Comparison of ENCODE assay signal across 9 cellular contexts in genomic region chr11:102157219-102157618, GRCh38. TPM values are rescaled to one million over a fixed set of nuclear protein-coding genes. Genes with fewer than 3 reads are reported as not detected.
DNase-seq lines count a peak whose midpoint lies in the region; ATAC-seq, FAIRE-seq and TF ChIP-seq lines count a peak whose summit lies in the region.
"Had no signal": no experiment of that assay in that cellular context is flagged by ENCODE, and none has a peak within 500 bp of the region (broad histone marks: within the 10 kb centered on the region; RNA-seq: fewer than 3 reads in every experiment).

No MANE protein-coding gene starts in this region.

- peak; percentile 77 for FAIRE-seq in HTR-8/SVneo (lab: Jason Lieb, UNC)

- no peak overlapping the region for H3K4me3 Mint-ChIP-seq in MCF 10A (ENCODE audit: unreplicated experiment)
- no peak overlapping the region for H3K4me3 Mint-ChIP-seq in naive thymus-derived CD4-positive, alpha-beta T cell

- no peak for ATAC-seq in naive thymus-derived CD4-positive, alpha-beta T cell
- no peak for ATAC-seq in GM21737 (IDR thresholded peaks at IDR 0.05; ENCODE audit: unreplicated experiment)

- H3K4me3 ChIP-seq in naive thymus-derived CD4-positive, alpha-beta T cell (ENCODE audit: low read length), result no peak overlapping the region

- H3K36me3 Mint-ChIP-seq in MCF 10A (ENCODE audit: insufficient read depth, unreplicated experiment), result peaks cover 2% of the 10 kb centered on the region
- no peaks in the 10 kb centered on the region for H3K36me3 Mint-ChIP-seq in naive thymus-derived CD4-positive, alpha-beta T cell

- H3K4me1 ChIP-seq in naive thymus-derived CD4-positive, alpha-beta T cell (ENCODE audit: control insufficient read depth in 2 of 2, insufficient read depth in 2 of 2, low read length in 2 of 2), result no peaks in the 10 kb centered on the region

- H3K36me3 ChIP-seq in naive thymus-derived CD4-positive, alpha-beta T cell (ENCODE audit: control insufficient read depth in 2 of 3, insufficient read depth in 3 of 3, low read length in 3 of 3), result no peaks in the 10 kb centered on the region

- POLR2A ChIA-PET in MCF 10A (lab: Yijun Ruan, JAX), result interaction anchor here (0.6 to 5.2 kb wide), 20 partner anchors 10 to 147 kb away, joined by 3 to 73 read pairs (median 6); partner anchors contain the start of gene YAP1
- POLR2A ChIA-PET in naive thymus-derived CD4-positive, alpha-beta T cell (lab: Charles Lee), result no interaction called here

- intact Hi-C loops in MCF 10A (cut with micrococcal nuclease), result no loop called here
- intact Hi-C loops in naive thymus-derived CD4-positive, alpha-beta T cell (cut with micrococcal nuclease), result no loop called here

- BruUV-seq in MCF 10A (replicated peaks; lab: Mats Ljungman, UMichigan), result no TSS peak

- H3K9me3 Mint-ChIP-seq in MCF 10A (ENCODE audit: unreplicated experiment), result no peaks in the 10 kb centered on the region
- H3K9me3 Mint-ChIP-seq in naive thymus-derived CD4-positive, alpha-beta T cell, result no peaks in the 10 kb centered on the region

- no peaks in the 10 kb centered on the region for H3K27me3 Mint-ChIP-seq in MCF 10A (ENCODE audit: insufficient read depth, unreplicated experiment)
- H3K27me3 Mint-ChIP-seq in naive thymus-derived CD4-positive, alpha-beta T cell, result peaks cover 0 to 12% (median 5%) of the 10 kb centered on the region in 5 donors

- H3K9me3 ChIP-seq in naive thymus-derived CD4-positive, alpha-beta T cell (ENCODE audit: control insufficient read depth in 2 of 3, low read length in 3 of 3), result no peaks in the 10 kb centered on the region

- peak overlapping the region; percentile 39 for H3K27ac Mint-ChIP-seq in MCF 10A (ENCODE audit: low read depth, unreplicated experiment)
- H3K27ac Mint-ChIP-seq in naive thymus-derived CD4-positive, alpha-beta T cell, result no peak overlapping the region

- DNase-seq in HTR-8/SVneo (ENCODE audit: insufficient read length, low spot score) (no peak), MCF 10A (ENCODE audit: unreplicated experiment) (peak; percentile 87), iris pigment epithelial cell (ENCODE audit: low read depth) (peak; percentile 90), stromal cell of bone marrow (ENCODE audit: low read depth) (peak; percentile 44), SK-N-DZ (ENCODE audit: low spot score) (no peak)
- DNase-seq in naive thymus-derived CD4-positive, alpha-beta T cell, result no peak
- DNase-seq in activated CD4-positive, alpha-beta T cell treated with anti-CD3 and anti-CD28 coated beads for 48 hours, result no peak
- DNase-seq: midbrain had no signal

- H3K27me3 ChIP-seq in naive thymus-derived CD4-positive, alpha-beta T cell (ENCODE audit: control insufficient read depth in 2 of 2, insufficient read depth in 2 of 2, low read length in 2 of 2), result no peaks in the 10 kb centered on the region

- no peak overlapping the region for H3K27ac ChIP-seq in naive thymus-derived CD4-positive, alpha-beta T cell (ENCODE audit: low read depth, low read length)

- CTCF ChIA-PET in MCF 10A (lab: Yijun Ruan, JAX), result interaction anchor here (1.2 to 1.9 kb wide), 3 partner anchors 10 to 32 kb away, joined by 3 to 6 read pairs (median 4); no protein-coding TSS in a partner anchor
- CTCF ChIA-PET in naive thymus-derived CD4-positive, alpha-beta T cell (lab: Charles Lee), result no interaction called here

- TF ChIP-seq CTCF in MCF 10A (IDR thresholded peaks at IDR 0.05; ENCODE audit: unreplicated experiment), result no peak

- H3K4me1 Mint-ChIP-seq in MCF 10A (ENCODE audit: insufficient read depth, unreplicated experiment), result peaks cover 48% of the 10 kb centered on the region
- no peaks in the 10 kb centered on the region for H3K4me1 Mint-ChIP-seq in naive thymus-derived CD4-positive, alpha-beta T cell

RNA-seq across cellular contexts. Expression of gene YAP1, which starts 47.0 kb away (rescaled TPM):
- total RNA-seq in MCF 10A (2022), result 139 and 158 TPM in 2 replicates
- under 1 TPM in 1 of 5 experiments, not detected in 4; 0.15 TPM for total RNA-seq in naive thymus-derived CD4-positive, alpha-beta T cell
- not detected for polyA plus RNA-seq in naive thymus-derived CD4-positive, alpha-beta T cell
- polyA plus RNA-seq in SK-N-DZ (2014; cell fraction: cytosol; rRNA removed), result 1.8 and 2.3 TPM in 2 replicates
- 0.50 and 0.91 TPM in 2 replicates for polyA plus RNA-seq in SK-N-DZ (2014; cell fraction: nucleus; rRNA removed)

Comparison
In these comparisons a context has a peak if more than half of its experiments do, and no peak if none do; other contexts are left out.
1. DNase-seq: peak in MCF 10A (single experiment), iris pigment epithelial cell (single experiment) and stromal cell of bone marrow (single experiment); none in HTR-8/SVneo (single experiment), naive thymus-derived CD4-positive, alpha-beta T cell (0 of 9), SK-N-DZ (single experiment) and activated CD4-positive, alpha-beta T cell treated with anti-CD3 and anti-CD28 coated beads for 48 hours (single experiment).
2. RNA of gene YAP1, which starts 47.0 kb away (total RNA-seq): 139 to 158 TPM in MCF 10A; 0.15 TPM in naive thymus-derived CD4-positive, alpha-beta T cell; every median in the first group is over 100 times any median in the second.